Comparison of ENCODE assay signal across 7 cellular contexts in the genomic region with DNA sequence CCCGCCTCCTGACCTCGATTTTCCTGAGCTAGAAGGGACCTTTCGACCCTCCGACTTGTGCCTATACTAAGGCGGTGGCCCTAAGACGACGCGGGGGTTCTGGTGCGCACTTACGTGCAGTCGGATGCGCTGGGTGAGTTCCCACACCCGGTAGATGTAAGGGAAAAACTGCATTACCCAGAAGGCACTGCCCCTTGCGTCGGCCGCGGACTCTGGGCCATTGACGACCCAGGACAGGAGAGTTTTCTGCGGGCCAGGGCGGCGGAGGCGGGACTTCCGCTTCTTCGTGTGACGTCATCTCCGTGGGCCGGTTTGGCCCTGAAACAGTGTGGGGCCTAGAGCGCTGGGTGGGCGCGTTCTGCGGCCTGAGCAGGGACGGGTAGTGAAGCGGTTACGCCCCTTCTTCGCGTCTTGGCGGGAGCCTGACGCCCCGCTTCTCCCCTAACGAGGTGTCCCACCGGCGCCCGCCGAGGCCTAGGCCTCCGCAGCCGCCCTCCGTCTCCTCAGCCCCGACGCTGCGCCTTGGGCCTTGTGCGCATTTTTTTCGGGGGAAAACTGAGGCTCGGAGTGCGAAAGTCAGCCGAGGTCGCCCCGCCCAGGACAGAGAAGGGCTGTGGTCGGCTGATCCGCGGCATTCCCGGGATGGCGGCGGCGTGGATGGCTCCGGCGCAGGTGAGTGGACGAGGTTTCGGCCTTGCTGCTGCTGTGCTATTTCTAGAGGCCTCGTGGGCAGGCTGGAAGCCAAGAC. TPM values are rescaled to one million over a fixed set of nuclear protein-coding genes. Genes with fewer than 3 reads are reported as not detected.
DNase-seq lines count a peak whose midpoint lies in the region; ATAC-seq, FAIRE-seq and TF ChIP-seq lines count a peak whose summit lies in the region.

Gene ZNF460, plus strand, starts transcription at position 321 of the 748 bp plus-strand sequence. Its CDS starts 322 bp downstream, at position 643.

- peaks cover 60% of the 10 kb centered on the region for H3K79me2 ChIP-seq in hepatocyte

- in situ Hi-C loops in astrocyte of the cerebellum (cut with HindIII; ENCODE audit: low sequenced_read_pairs): no loop called here

- H3K4me1 Mint-ChIP-seq in T-helper 2 cell treated with Interferon-gamma antibody and Interleukin-4, amounts not matched to agents 5 μg/mL and 100 μg/mL, for 36 hours (ENCODE audit: low read depth): peaks cover 21% of the 10 kb centered on the region

- FAIRE-seq in GM18507 (lab: Jason Lieb, UNC): peak; percentile 95

- no peak within 1 kb of the TSS for H3K27ac Mint-ChIP-seq in T-helper 2 cell treated with Interferon-gamma antibody and Interleukin-4, amounts not matched to agents 5 μg/mL and 100 μg/mL, for 36 hours

- peaks cover 30% of the 10 kb centered on the region for H4K20me1 ChIP-seq in hepatocyte (ENCODE audit: insufficient read depth, poor library complexity, severe bottlenecking)

- H3K4me2 ChIP-seq in hepatocyte: peak within 1 kb of the TSS; percentile 94

- H3K4me3 ChIP-seq in astrocyte of the cerebellum (ENCODE audit: low read depth, low read length) (peak within 1 kb of the TSS; percentile 95), hepatocyte (peak within 1 kb of the TSS; percentile 76)

- H3K36me3 Mint-ChIP-seq in T-helper 2 cell treated with Interferon-gamma antibody and Interleukin-4, amounts not matched to agents 5 μg/mL and 100 μg/mL, for 36 hours (ENCODE audit: low read depth): peaks cover 39% of the 10 kb centered on the region

- no peak within 1 kb of the TSS for H3K4me3 Mint-ChIP-seq in T-helper 2 cell treated with Interferon-gamma antibody and Interleukin-4, amounts not matched to agents 5 μg/mL and 100 μg/mL, for 36 hours

- peaks cover 5% of the 10 kb centered on the region for H3K36me3 ChIP-seq in hepatocyte (replicated peaks; ENCODE audit: insufficient read depth, low read depth)

- TF ChIP-seq CTCF in astrocyte of the cerebellum (IDR thresholded peaks at IDR 0.05; ENCODE audit: low read depth, low read length, missing control alignments) (no peak), hepatocyte (IDR thresholded peaks at IDR 0.05; ENCODE audit: poor library complexity) (no peak)

- H3K27me3 Mint-ChIP-seq in T-helper 2 cell treated with Interferon-gamma antibody and Interleukin-4, amounts not matched to agents 5 μg/mL and 100 μg/mL, for 36 hours (ENCODE audit: low read depth): no peaks in the 10 kb centered on the region

- DNase-seq in GM18507 (ENCODE audit: extremely low spot score, insufficient read length, low read depth): peak; percentile 81
- peak; percentile 97 to 98 for DNase-seq in NCI-H1930 (lab: John Stamatoyannopoulos, UW)
- peak; percentile 96 for DNase-seq in T-helper 2 cell treated with Interferon-gamma antibody and Interleukin-4, amounts not matched to agents 5 μg/mL and 100 μg/mL, for 36 hours (ENCODE audit: low spot score)
- DNase-seq in astrocyte of the cerebellum (ENCODE audit: low read depth): peak; percentile 95
- DNase-seq in hepatocyte (ENCODE audit: low spot score): peak; percentile 99
- DNase-seq in retina: peak; percentile 99

- peaks cover 33% of the 10 kb centered on the region for H3K4me1 ChIP-seq in hepatocyte (ENCODE audit: insufficient read depth)

- peak within 1 kb of the TSS; percentile 79 for H2AFZ ChIP-seq in hepatocyte

- ATAC-seq in HG02973 (IDR thresholded peaks at IDR 0.05; ENCODE audit: unreplicated experiment): peak; percentile 68

- peak within 1 kb of the TSS; percentile 99 for H3K27ac ChIP-seq in hepatocyte

- no peaks in the 10 kb centered on the region for H3K27me3 ChIP-seq in hepatocyte

- H3K9me2 ChIP-seq in hepatocyte (replicated peaks; ENCODE audit: insufficient read depth): no peaks in the 10 kb centered on the region

- WGBS in hepatocyte (ENCODE audit: low lambda C conversion rate, missing lambda C conversion rate): under 1% methylated on average over 62 of the region's 69 CpGs

- H3K9me3 Mint-ChIP-seq in T-helper 2 cell treated with Interferon-gamma antibody and Interleukin-4, amounts not matched to agents 5 μg/mL and 100 μg/mL, for 36 hours: peaks cover 4% of the 10 kb centered on the region

- H3K9me3 ChIP-seq in hepatocyte (ENCODE audit: low read depth): no peaks in the 10 kb centered on the region

RNA-seq across cellular contexts. Expression of gene ZNF460, which starts in this region (rescaled TPM):
- 63.7 and 77.4 TPM in 2 replicates for total RNA-seq in hepatocyte
- 5.9 and 6.2 TPM in 2 replicates for polyA plus RNA-seq in hepatocyte

Comparison
In these comparisons a context has a peak if more than half of its experiments do, and no peak if none do; other contexts are left out.
1. Peak in every context shown above with its lines: DNase-seq, ATAC-seq, H3K4me3 ChIP-seq and H3K27ac ChIP-seq.